16 cellular contexts compared by ENCODE assay signal in the genomic region with DNA sequence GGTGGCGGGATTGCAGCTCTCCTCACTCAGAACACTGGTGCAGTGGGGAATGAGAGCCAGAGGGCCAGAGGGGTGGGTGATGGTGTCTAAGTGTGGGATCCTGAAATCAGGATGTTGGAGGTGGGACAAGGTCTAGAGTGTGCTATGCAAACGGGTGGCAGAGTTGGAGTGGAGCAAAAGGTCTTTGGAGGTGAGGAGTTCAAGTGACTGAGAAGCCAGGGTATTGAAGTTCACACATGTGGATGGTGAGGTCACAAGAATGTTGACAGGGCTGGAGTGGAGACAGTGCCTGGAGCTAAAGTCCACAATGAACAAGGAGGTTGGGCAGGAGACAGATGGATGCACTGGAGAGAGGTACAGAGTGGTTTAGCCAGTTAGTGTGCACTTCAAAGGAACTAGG. TPM values are rescaled to one million over a fixed set of nuclear protein-coding genes. Genes with fewer than 3 reads are reported as not detected.
A peak's percentile ranks its signal among the peaks of the same experiment; 100 is the strongest.
DNase-seq lines count a peak whose midpoint lies in the region; ATAC-seq and TF ChIP-seq lines count a peak whose summit lies in the region.
"Had no signal": no experiment of that assay in that cellular context is flagged by ENCODE, and none has a peak within 500 bp of the region (broad histone marks: within the 10 kb centered on the region; RNA-seq: fewer than 3 reads in every experiment).

No MANE protein-coding gene starts in this region.

- H3K27ac Mint-ChIP-seq in WTC11, result no peak overlapping the region
- H3K27ac Mint-ChIP-seq in naive thymus-derived CD4-positive, alpha-beta T cell, result no peak overlapping the region
- H3K27ac Mint-ChIP-seq: activated CD4-positive, alpha-beta memory T cell treated with anti-CD3 and anti-CD28 coated beads for 36 hours; activated T-cell treated with anti-CD3 and anti-CD28 coated beads, Interleukin-2, amount 50 U/mL, for 72 hours had no signal

- POLR2A ChIA-PET in WTC11 (lab: Charles Lee), result interaction anchor here (0.6 kb wide), 1 partner anchor 76 kb away, joined by 7 read pairs; no protein-coding TSS in a partner anchor
- POLR2A ChIA-PET in naive thymus-derived CD4-positive, alpha-beta T cell (lab: Charles Lee), result no interaction called here

- H3K36me3 Mint-ChIP-seq in WTC11, result no peaks in the 10 kb centered on the region
- H3K36me3 Mint-ChIP-seq in naive thymus-derived CD4-positive, alpha-beta T cell, result peaks cover 0 to 5% (median 3%) of the 10 kb centered on the region in 5 donors
- H3K36me3 Mint-ChIP-seq: activated CD4-positive, alpha-beta memory T cell treated with anti-CD3 and anti-CD28 coated beads for 36 hours had no signal

- no peak overlapping the region for H3K4me3 Mint-ChIP-seq in WTC11
- no peak overlapping the region for H3K4me3 Mint-ChIP-seq in naive thymus-derived CD4-positive, alpha-beta T cell
- H3K4me3 Mint-ChIP-seq: activated CD4-positive, alpha-beta memory T cell treated with anti-CD3 and anti-CD28 coated beads for 36 hours; activated T-cell treated with anti-CD3 and anti-CD28 coated beads, Interleukin-2, amount 50 U/mL, for 72 hours had no signal

- CTCF ChIA-PET in WTC11 (lab: Charles Lee), result interaction anchor here (1.0 kb wide), 1 partner anchor 84 kb away, joined by 3 read pairs; no protein-coding TSS in a partner anchor
- CTCF ChIA-PET in naive thymus-derived CD4-positive, alpha-beta T cell (lab: Charles Lee), result no interaction called here

- no peaks in the 10 kb centered on the region for H3K4me1 Mint-ChIP-seq in WTC11
- H3K4me1 Mint-ChIP-seq in naive thymus-derived CD4-positive, alpha-beta T cell, result peaks cover 0 to 13% (median 4%) of the 10 kb centered on the region in 7 donors

- peaks cover 19% of the 10 kb centered on the region for H3K27me3 Mint-ChIP-seq in WTC11 (ENCODE audit: low read depth)
- peaks cover 0 to 17% (median 0%) of the 10 kb centered on the region in 5 donors for H3K27me3 Mint-ChIP-seq in naive thymus-derived CD4-positive, alpha-beta T cell
- H3K27me3 Mint-ChIP-seq: activated CD4-positive, alpha-beta memory T cell treated with anti-CD3 and anti-CD28 coated beads for 36 hours had no signal

- H3K4me1 ChIP-seq in naive thymus-derived CD4-positive, alpha-beta T cell (ENCODE audit: control insufficient read depth in 2 of 2, insufficient read depth in 2 of 2, low read length in 2 of 2), result no peaks in the 10 kb centered on the region

- H3K9me3 ChIP-seq in naive thymus-derived CD4-positive, alpha-beta T cell (ENCODE audit: control insufficient read depth in 2 of 3, low read length in 3 of 3), result peaks cover 0 to 6% (median 0%) of the 10 kb centered on the region in 3 experiments

- peak; percentile 21 for DNase-seq in activated effector memory CD4-positive, alpha-beta T cell treated with anti-CD3 and anti-CD28 coated beads, Interleukin-2, amount 50 U/mL, for 16 hours
- no peak for DNase-seq in activated effector memory CD4-positive, alpha-beta T cell treated with Interleukin-2 at 50 U/mL for 16 hours
- peak; percentile 1 for DNase-seq in WTC11 (ENCODE audit: low spot score)
- DNase-seq in islet precursor cell, result peak; percentile 95
- DNase-seq in OCI-M2 (lab: John Stamatoyannopoulos, UW; ENCODE audit: unreplicated experiment), result no peak
- no peak for DNase-seq in substantia nigra (lab: John Stamatoyannopoulos, UW)
- DNase-seq in naive thymus-derived CD4-positive, alpha-beta T cell, result no peak
- DNase-seq: activated CD4-positive, alpha-beta memory T cell treated with anti-CD3 and anti-CD28 coated beads for 36 hours; activated T-cell treated with anti-CD3 and anti-CD28 coated beads, Interleukin-2, amount 50 U/mL, for 72 hours; C1 segment of cervical spinal cord; naive B cell; NCI-H1436 treated with DMSO at 0.1 percent for 48 hours; NCI-H2171 treated with DMSO at 0.1 percent for 48 hours; stimulated activated CD8-positive, alpha-beta memory T cell treated with anti-CD3 and anti-CD28 coated beads, Interleukin-4, amount 100 ng/mL, for 48 hours had no signal

- H3K4me3 ChIP-seq in naive thymus-derived CD4-positive, alpha-beta T cell (ENCODE audit: low read length), result no peak overlapping the region
- H3K4me3 ChIP-seq: lung had no signal

- peaks cover 21% of the 10 kb centered on the region for H3K9me3 Mint-ChIP-seq in WTC11
- peaks cover 0 to 19% (median 5%) of the 10 kb centered on the region in 11 donors for H3K9me3 Mint-ChIP-seq in naive thymus-derived CD4-positive, alpha-beta T cell

- no peaks in the 10 kb centered on the region for H3K27me3 ChIP-seq in naive thymus-derived CD4-positive, alpha-beta T cell (ENCODE audit: control insufficient read depth in 2 of 2, insufficient read depth in 2 of 2, low read length in 2 of 2)

- H3K36me3 ChIP-seq in naive thymus-derived CD4-positive, alpha-beta T cell (ENCODE audit: control insufficient read depth in 2 of 3, insufficient read depth in 3 of 3, low read length in 3 of 3), result no peaks in the 10 kb centered on the region

- no peak for ATAC-seq in WTC11
- no peak for ATAC-seq in GM19467 (IDR thresholded peaks at IDR 0.05; ENCODE audit: unreplicated experiment)
- no peak for ATAC-seq in naive thymus-derived CD4-positive, alpha-beta T cell
- ATAC-seq: activated T-cell treated with anti-CD3 and anti-CD28 coated beads, Interleukin-2, amount 50 U/mL, for 72 hours had no signal

- H3K27ac ChIP-seq in substantia nigra (ENCODE audit: low read depth, low read length, poor library complexity, severe bottlenecking), result no peak overlapping the region
- H3K27ac ChIP-seq in naive thymus-derived CD4-positive, alpha-beta T cell (ENCODE audit: low read depth, low read length), result no peak overlapping the region

- TF ChIP-seq CTCF in WTC11 (IDR thresholded peaks at IDR 0.05), result no peak

- intact Hi-C loops in naive thymus-derived CD4-positive, alpha-beta T cell (cut with micrococcal nuclease), result no loop called here

TF ChIP-seq in WTC11, 78 proteins besides CTCF, POLR2A, EP300 and RAD21:
- TF ChIP-seq, protein P1, sequence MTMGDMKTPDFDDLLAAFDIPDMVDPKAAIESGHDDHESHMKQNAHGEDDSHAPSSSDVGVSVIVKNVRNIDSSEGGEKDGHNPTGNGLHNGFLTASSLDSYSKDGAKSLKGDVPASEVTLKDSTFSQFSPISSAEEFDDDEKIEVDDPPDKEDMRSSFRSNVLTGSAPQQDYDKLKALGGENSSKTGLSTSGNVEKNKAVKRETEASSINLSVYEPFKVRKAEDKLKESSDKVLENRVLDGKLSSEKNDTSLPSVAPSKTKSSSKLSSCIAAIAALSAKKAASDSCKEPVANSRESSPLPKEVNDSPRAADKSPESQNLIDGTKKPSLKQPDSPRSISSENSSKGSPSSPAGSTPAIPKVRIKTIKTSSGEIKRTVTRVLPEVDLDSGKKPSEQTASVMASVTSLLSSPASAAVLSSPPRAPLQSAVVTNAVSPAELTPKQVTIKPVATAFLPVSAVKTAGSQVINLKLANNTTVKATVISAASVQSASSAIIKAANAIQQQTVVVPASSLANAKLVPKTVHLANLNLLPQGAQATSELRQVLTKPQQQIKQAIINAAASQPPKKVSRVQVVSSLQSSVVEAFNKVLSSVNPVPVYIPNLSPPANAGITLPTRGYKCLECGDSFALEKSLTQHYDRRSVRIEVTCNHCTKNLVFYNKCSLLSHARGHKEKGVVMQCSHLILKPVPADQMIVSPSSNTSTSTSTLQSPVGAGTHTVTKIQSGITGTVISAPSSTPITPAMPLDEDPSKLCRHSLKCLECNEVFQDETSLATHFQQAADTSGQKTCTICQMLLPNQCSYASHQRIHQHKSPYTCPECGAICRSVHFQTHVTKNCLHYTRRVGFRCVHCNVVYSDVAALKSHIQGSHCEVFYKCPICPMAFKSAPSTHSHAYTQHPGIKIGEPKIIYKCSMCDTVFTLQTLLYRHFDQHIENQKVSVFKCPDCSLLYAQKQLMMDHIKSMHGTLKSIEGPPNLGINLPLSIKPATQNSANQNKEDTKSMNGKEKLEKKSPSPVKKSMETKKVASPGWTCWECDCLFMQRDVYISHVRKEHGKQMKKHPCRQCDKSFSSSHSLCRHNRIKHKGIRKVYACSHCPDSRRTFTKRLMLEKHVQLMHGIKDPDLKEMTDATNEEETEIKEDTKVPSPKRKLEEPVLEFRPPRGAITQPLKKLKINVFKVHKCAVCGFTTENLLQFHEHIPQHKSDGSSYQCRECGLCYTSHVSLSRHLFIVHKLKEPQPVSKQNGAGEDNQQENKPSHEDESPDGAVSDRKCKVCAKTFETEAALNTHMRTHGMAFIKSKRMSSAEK (CRISPR knock-in tag; IDR thresholded peaks at IDR 0.05; ENCODE audit: borderline replicate concordance), result no peak
- no peak for TF ChIP-seq GABPB1 (CRISPR knock-in tag; IDR thresholded peaks at IDR 0.05)
- TF ChIP-seq, protein P2, sequence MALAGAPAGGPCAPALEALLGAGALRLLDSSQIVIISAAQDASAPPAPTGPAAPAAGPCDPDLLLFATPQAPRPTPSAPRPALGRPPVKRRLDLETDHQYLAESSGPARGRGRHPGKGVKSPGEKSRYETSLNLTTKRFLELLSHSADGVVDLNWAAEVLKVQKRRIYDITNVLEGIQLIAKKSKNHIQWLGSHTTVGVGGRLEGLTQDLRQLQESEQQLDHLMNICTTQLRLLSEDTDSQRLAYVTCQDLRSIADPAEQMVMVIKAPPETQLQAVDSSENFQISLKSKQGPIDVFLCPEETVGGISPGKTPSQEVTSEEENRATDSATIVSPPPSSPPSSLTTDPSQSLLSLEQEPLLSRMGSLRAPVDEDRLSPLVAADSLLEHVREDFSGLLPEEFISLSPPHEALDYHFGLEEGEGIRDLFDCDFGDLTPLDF (CRISPR knock-in tag; IDR thresholded peaks at IDR 0.05), result no peak
- no peak for TF ChIP-seq ZBTB21 (CRISPR knock-in tag; IDR thresholded peaks at IDR 0.05; ENCODE audit: borderline replicate concordance)
- no peak for TF ChIP-seq TP53 (CRISPR knock-in tag; IDR thresholded peaks at IDR 0.05)
- TF ChIP-seq NFE2L1 (CRISPR knock-in tag; IDR thresholded peaks at IDR 0.05), result no peak
- no peak for TF ChIP-seq CREM (CRISPR knock-in tag; IDR thresholded peaks at IDR 0.05)
- no peak for TF ChIP-seq ZNF671 (CRISPR knock-in tag; IDR thresholded peaks at IDR 0.05)
- TF ChIP-seq MYBL2 (CRISPR knock-in tag; IDR thresholded peaks at IDR 0.05), result no peak

RNA-seq across cellular contexts. Expression of gene MAP3K14, which starts 38.3 kb away (rescaled TPM):
- total RNA-seq in WTC11 (2021), result 3.3 to 4.0 TPM (median 3.8 TPM) in 3 replicates
- total RNA-seq in naive thymus-derived CD4-positive, alpha-beta T cell, result 10 to 100 TPM; 31.3 to 39.8 (median 34.1) TPM
- polyA plus RNA-seq in naive thymus-derived CD4-positive, alpha-beta T cell, result 10 to 100 TPM in 1 of 2 donors, 1 to 10 TPM in 1; 2.4 to 10.6 TPM

Comparison
In these comparisons a context has a peak if more than half of its experiments do, and no peak if none do; other contexts are left out.
1. DNase-seq: peak in activated effector memory CD4-positive, alpha-beta T cell treated with anti-CD3 and anti-CD28 coated beads, Interleukin-2, amount 50 U/mL, for 16 hours (single experiment), WTC11 (single experiment) and islet precursor cell (single experiment); none in activated effector memory CD4-positive, alpha-beta T cell treated with Interleukin-2 at 50 U/mL for 16 hours (single experiment), OCI-M2 (single experiment), substantia nigra (0 of 49) and naive thymus-derived CD4-positive, alpha-beta T cell (0 of 9).